Comparison of ENCODE assay signal across 1 cellular context in genomic region chr5:128405159-128405558, GRCh38.
TF ChIP-seq lines count a peak whose summit lies in the region.

No MANE protein-coding gene starts in this region.

TF ChIP-seq in H1, 55 proteins besides CTCF, POLR2A, EP300 and RAD21:
- TF ChIP-seq CHD2 (IDR thresholded peaks at IDR 0.05; ENCODE audit: low read length) (no peak), BACH1 (IDR thresholded peaks at IDR 0.05; ENCODE audit: low read length) (no peak), SP1 (IDR thresholded peaks at IDR 0.05; ENCODE audit: low read depth, low read length) (no peak), EGR1 (IDR thresholded peaks at IDR 0.05; ENCODE audit: borderline replicate concordance, low read depth, low read length) (no peak), SP4 (IDR thresholded peaks at IDR 0.05; ENCODE audit: low read length) (no peak), CBX8 (IDR thresholded peaks at IDR 0.05; ENCODE audit: borderline replicate concordance, low read depth, low read length) (no peak), GTF2F1 (IDR thresholded peaks at IDR 0.05; ENCODE audit: borderline replicate concordance, low read depth, low read length) (no peak), E2F6 (IDR thresholded peaks at IDR 0.05) (no peak), ZNF274 (IDR thresholded peaks at IDR 0.05; ENCODE audit: borderline replicate concordance, extremely low read depth, low read length) (no peak), KDM5A (IDR thresholded peaks at IDR 0.05; ENCODE audit: low read length) (no peak), EZH2 (IDR thresholded peaks at IDR 0.05; ENCODE audit: low read depth, low read length, severe bottlenecking) (no peak)
- TF ChIP-seq, protein P1, sequence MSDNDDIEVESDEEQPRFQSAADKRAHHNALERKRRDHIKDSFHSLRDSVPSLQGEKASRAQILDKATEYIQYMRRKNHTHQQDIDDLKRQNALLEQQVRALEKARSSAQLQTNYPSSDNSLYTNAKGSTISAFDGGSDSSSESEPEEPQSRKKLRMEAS (IDR thresholded peaks at IDR 0.05) = no peak
